34 cellular contexts compared by ENCODE assay signal in the genomic region with DNA sequence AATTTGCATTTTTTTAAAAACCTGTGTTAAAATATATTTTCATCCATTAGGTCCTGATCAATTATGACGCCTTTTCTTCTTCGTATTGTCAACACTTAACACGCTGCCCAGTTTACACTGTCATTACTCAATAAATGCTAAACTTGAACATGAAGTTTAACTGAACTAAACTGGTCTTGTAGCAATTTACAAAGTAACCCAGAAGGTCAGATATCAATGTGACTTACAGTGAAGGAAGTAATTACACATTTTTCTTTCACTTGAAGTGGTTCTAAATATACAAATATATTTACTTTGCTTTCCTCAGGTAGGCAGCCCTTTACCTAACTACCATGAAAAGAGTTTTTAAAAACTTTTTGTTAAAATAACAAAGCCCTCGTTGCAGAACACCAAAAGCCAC.
"Had no signal": no experiment of that assay in that cellular context is flagged by ENCODE, and none has a peak within 500 bp of the region (broad histone marks: within the 10 kb centered on the region; RNA-seq: fewer than 3 reads in every experiment).

No MANE protein-coding gene starts in this region.

- DNase-seq: activated B cell treated with CpG ODN at 0.5 μM for 24 hours; activated CD4-positive, alpha-beta memory T cell treated with anti-CD3 and anti-CD28 coated beads for 36 hours; activated CD4-positive, alpha-beta T cell treated with anti-CD3 and anti-CD28 coated beads for 4 hours; activated CD4-positive, alpha-beta T cell treated with anti-CD3 and anti-CD28 coated beads, Interleukin-2, amount 10 ng/mL, durations not matched to agents 24 days and 14 days; activated CD4-positive, alpha-beta T cell treated with anti-CD3 and anti-CD28 coated beads, Interleukin-2, amount 50 U/mL, for 1 hour; activated CD4-positive, alpha-beta T cell treated with anti-CD3 and anti-CD28 coated beads, Interleukin-2, amount 50 U/mL, for 4 hours; activated CD4-positive, CD25-positive, alpha-beta regulatory T cell treated with anti-CD3 and anti-CD28 coated beads, Interleukin-2, amount 50 U/mL, for 72 hours; activated CD8-positive, alpha-beta memory T cell treated with anti-CD3 and anti-CD28 coated beads, Interleukin-2, amount 50 U/mL, for 4 hours; activated CD8-positive, alpha-beta T cell treated with anti-CD3 and anti-CD28 coated beads for 36 hours; activated effector memory CD4-positive, alpha-beta T cell treated with anti-CD3 and anti-CD28 coated beads, Interleukin-2, amount 50 U/mL, for 16 hours; activated gamma-delta T cell treated with Interleukin-2 at 50 U/mL for 16 hours; activated naive CD4-positive, alpha-beta T cell; activated naive CD4-positive, alpha-beta T cell treated with anti-CD3 and anti-CD28 coated beads for 36 hours; activated naive CD8-positive, alpha-beta T cell treated with anti-CD3 and anti-CD28 coated beads, Interleukin-2, amount 10 ng/mL, durations not matched to agents 7 days and 5 days; activated naive CD8-positive, alpha-beta T cell treated with anti-CD3 and anti-CD28 coated beads, Interleukin-2, amount 50 U/mL, for 24 hours; activated T-cell treated with anti-CD3 and anti-CD28 coated beads for 4 hours; activated T-cell treated with anti-CD3 and anti-CD28 coated beads, Interleukin-2, amount 50 U/mL, for 1 hour; activated T-cell treated with anti-CD3 and anti-CD28 coated beads, Interleukin-2, amount 50 U/mL, for 4 hours; activated T-cell treated with anti-CD3 and anti-CD28 coated beads, Interleukin-2, amount 50 U/mL, for 72 hours; amygdala; anterior cingulate cortex; body of pancreas; brain microvascular endothelial cell; caudate nucleus; cerebellar nuclear complex; T-helper 1 cell; T-helper 2 cell; T-helper 9 cell had no signal

- H3K4me1 ChIP-seq: body of pancreas had no signal

- ATAC-seq: activated CD8-positive, alpha-beta T cell treated with anti-CD3 and anti-CD28 coated beads for 36 hours; activated naive CD8-positive, alpha-beta T cell treated with anti-CD3 and anti-CD28 coated beads, Interleukin-2, amount 50 U/mL, for 24 hours; activated T-cell treated with anti-CD3 and anti-CD28 coated beads, Interleukin-2, amount 50 U/mL, for 4 hours; activated T-cell treated with anti-CD3 and anti-CD28 coated beads, Interleukin-2, amount 50 U/mL, for 72 hours; activated T-helper 17 cell treated with anti-CD3 and anti-CD28 coated beads, Interleukin-2, amount 50 U/mL, for 72 hours; body of pancreas had no signal

- FAIRE-seq: astrocyte, bronchial epithelial cell, TTC549 had no signal

- H3K27ac ChIP-seq: body of pancreas, brain microvascular endothelial cell, cardiac muscle cell, VCaP had no signal

- H3K4me3 ChIP-seq: body of pancreas, cardiac muscle cell had no signal

- H3K27me3 ChIP-seq: body of pancreas, brain microvascular endothelial cell, cardiac muscle cell had no signal

- H3K36me3 ChIP-seq: brain microvascular endothelial cell, cardiac muscle cell had no signal
